Comparison of ENCODE assay signal across 9 cellular contexts in genomic region chr17:17663160-17664072, GRCh38. TPM values are rescaled to one million over a fixed set of nuclear protein-coding genes. Genes with fewer than 3 reads are reported as not detected.
DNase-seq lines count a peak whose midpoint lies in the region; ATAC-seq, FAIRE-seq and TF ChIP-seq lines count a peak whose summit lies in the region.
"Had no signal": no experiment of that assay in that cellular context is flagged by ENCODE, and none has a peak within 500 bp of the region (broad histone marks: within the 10 kb centered on the region; RNA-seq: fewer than 3 reads in every experiment).

No MANE protein-coding gene starts in this region.

- H3K4me3 Mint-ChIP-seq in activated CD8-positive, alpha-beta T cell treated with anti-CD3 and anti-CD28 coated beads, Interleukin-2, amount 10 ng/mL, durations not matched to agents 7 days and 5 days = no peak overlapping the region
- H3K4me3 Mint-ChIP-seq in neural crest cell = no peak overlapping the region

- H4K91ac ChIP-seq in H1 (replicated peaks; ENCODE audit: insufficient read length, low read length) = peak overlapping the region; percentile 22

- H3K36me3 Mint-ChIP-seq in activated CD8-positive, alpha-beta T cell treated with anti-CD3 and anti-CD28 coated beads, Interleukin-2, amount 10 ng/mL, durations not matched to agents 7 days and 5 days (ENCODE audit: low read depth) = no peaks in the 10 kb centered on the region
- H3K36me3 Mint-ChIP-seq in neural crest cell (ENCODE audit: low read depth) = peaks cover 3% of the 10 kb centered on the region

- H3K4me1 ChIP-seq in H1 (replicated peaks in 1 of 4; ENCODE audit: control insufficient read depth in 3 of 4, insufficient read depth in 4 of 4, low read length in 3 of 4) (peaks cover 0 to 8% (median 6%) of the 10 kb centered on the region in 4 experiments; a peak in 6 of 7 replicates), thymus (ENCODE audit: control insufficient read depth, insufficient read depth, low read length) (peaks cover 10% of the 10 kb centered on the region)

- H3K36me3 ChIP-seq in H1 (ENCODE audit: control insufficient read depth in 2 of 4, insufficient read depth in 4 of 4, low read length in 3 of 4) = no peaks in the 10 kb centered on the region
- H3K36me3 ChIP-seq in thymus (ENCODE audit: control insufficient read depth, insufficient read depth) = no peaks in the 10 kb centered on the region

- H4K20me1 ChIP-seq in H1 (replicated peaks in 1 of 2; ENCODE audit: control insufficient read depth in 1 of 2, insufficient read depth in 2 of 2, low read length in 2 of 2) = no peaks in the 10 kb centered on the region

- no peak for TF ChIP-seq POLR2A in H1 (IDR thresholded peaks at IDR 0.05; ENCODE audit: control extremely low read depth in 1 of 2, low read depth in 2 of 2, low read length in 2 of 2)

- peak overlapping the region; percentile 58; the same call in 1 of the 2 replicates for H4K8ac ChIP-seq in H1 (ENCODE audit: extremely low read depth, insufficient read depth, low read length)

- H2BK5ac ChIP-seq in H1 (ENCODE audit: low read depth, low read length) = peak overlapping the region; percentile 69; the same call in 1 of the 2 replicates

- no peak overlapping the region for H3K23ac ChIP-seq in H1 (ENCODE audit: insufficient read length)

- no peak overlapping the region for H4K5ac ChIP-seq in H1 (ENCODE audit: insufficient read length, low read depth, low read length)

- H2BK20ac ChIP-seq in H1 (ENCODE audit: low read length) = peak overlapping the region; percentile 87; the same call in 1 of the 2 replicates

- ATAC-seq in HG02763 (IDR thresholded peaks at IDR 0.05; ENCODE audit: unreplicated experiment) = peak; percentile 77
- ATAC-seq in activated CD8-positive, alpha-beta T cell treated with anti-CD3 and anti-CD28 coated beads, Interleukin-2, amount 10 ng/mL, durations not matched to agents 7 days and 5 days = peak; percentile 98

- no peak overlapping the region for H2BK120ac ChIP-seq in H1 (replicated peaks; ENCODE audit: low read depth, low read length)

- peak; percentile 86 for FAIRE-seq in H1 (lab: Jason Lieb, UNC)

- H3K79me1 ChIP-seq in H1 (ENCODE audit: low read depth, low read length) = no peaks in the 10 kb centered on the region

- DNase-seq in DMS 273 (lab: John Stamatoyannopoulos, UW; ENCODE audit: unreplicated experiment) = peak; percentile 86
- DNase-seq in DMS 273 treated with DMSO at 0.1 percent for 48 hours (lab: John Stamatoyannopoulos, UW) = no peak
- peak; percentile 66 for DNase-seq in NCI-H446 treated with DMSO at 0.1 percent for 48 hours (lab: John Stamatoyannopoulos, UW)
- peak; percentile 90 for DNase-seq in activated CD8-positive, alpha-beta T cell treated with anti-CD3 and anti-CD28 coated beads, Interleukin-2, amount 10 ng/mL, durations not matched to agents 7 days and 5 days
- DNase-seq in H1 (ENCODE audit: low read depth in 1 of 2, low spot score in 2 of 2) = peak; percentile 60 to 66
- peak; percentile 61 for DNase-seq in neural crest cell (ENCODE audit: low read depth, low spot score)

- CTCF ChIA-PET in activated CD8-positive, alpha-beta T cell treated with anti-CD3 and anti-CD28 coated beads, Interleukin-2, amount 10 ng/mL, durations not matched to agents 7 days and 5 days (lab: Charles Lee) = interaction anchor here (1.1 to 2.1 kb wide), 5 partner anchors 9 to 197 kb away, joined by 3 to 7 read pairs (median 4); no protein-coding TSS in a partner anchor
- CTCF ChIA-PET in H1 (lab: Charles Lee; ENCODE audit: partially characterized antibody) = interaction anchor here (0.7 to 3.2 kb wide), 6 partner anchors 9 to 222 kb away, joined by 3 to 11 read pairs (median 4); no protein-coding TSS in a partner anchor

- TF ChIP-seq RAD21 in H1 (IDR thresholded peaks at IDR 0.05 in 1 of 2, conservative IDR thresholded peaks at IDR 0.05 in 1 of 2; ENCODE audit: low read depth in 2 of 2, low read length in 2 of 2) = no peak

- peak overlapping the region in 1 of 4 experiments; percentile 14; a peak in 1 of 7 replicates for H3K9ac ChIP-seq in H1 (replicated peaks in 1 of 4; ENCODE audit: extremely low read depth in 1 of 4, low read depth in 3 of 4, low read length in 3 of 4)

- H3K27me3 ChIP-seq in H1 (replicated peaks in 1 of 4; ENCODE audit: control insufficient read depth in 3 of 4, extremely low read depth in 1 of 4, insufficient read depth in 3 of 4, low read length in 3 of 4) (no peaks in the 10 kb centered on the region; a peak in 1 of 7 replicates), thymus (ENCODE audit: control insufficient read depth, insufficient read depth) (no peaks in the 10 kb centered on the region)

- H3K56ac ChIP-seq in H1 (replicated peaks; ENCODE audit: insufficient read length, low read depth, low read length) = no peak overlapping the region

- H2AK5ac ChIP-seq in H1 (ENCODE audit: low read depth, low read length) = peak overlapping the region; percentile 44; the same call in 1 of the 2 replicates

- H3K23me2 ChIP-seq in H1 (ENCODE audit: low read depth, low read length) = no peaks in the 10 kb centered on the region

- peaks cover 23% of the 10 kb centered on the region for H3K4me1 Mint-ChIP-seq in activated CD8-positive, alpha-beta T cell treated with anti-CD3 and anti-CD28 coated beads, Interleukin-2, amount 10 ng/mL, durations not matched to agents 7 days and 5 days (ENCODE audit: low read depth)
- H3K4me1 Mint-ChIP-seq in neural crest cell = peaks cover 24% of the 10 kb centered on the region

- peaks cover 0 to 8% of the 10 kb centered on the region in 2 experiments; a peak in 2 of 4 replicates for H3K9me3 ChIP-seq in H1 (ENCODE audit: insufficient read depth in 2 of 2, low read depth in 1 of 2, low read length in 1 of 2)
- H3K9me3 ChIP-seq in thymus (ENCODE audit: control insufficient read depth) = no peaks in the 10 kb centered on the region

- TF ChIP-seq EP300 in H1 (IDR thresholded peaks at IDR 0.05; ENCODE audit: borderline replicate concordance in 1 of 2, low read depth in 2 of 2, low read length in 2 of 2) = no peak

- H3K4me3 ChIP-seq in H1 (ENCODE audit: extremely low read depth in 1 of 4, insufficient read depth in 2 of 4, low read depth in 3 of 4, low read length in 4 of 4) = no peak overlapping the region
- H3K4me3 ChIP-seq in thymus (ENCODE audit: low read length) = no peak overlapping the region

- no peak overlapping the region for H3K4ac ChIP-seq in H1 (replicated peaks; ENCODE audit: insufficient read length, low read depth, low read length)

- no peaks in the 10 kb centered on the region for H3K79me2 ChIP-seq in H1 (ENCODE audit: control insufficient read depth in 1 of 2, insufficient read depth in 2 of 2, low read length in 2 of 2)

- peaks cover 5% of the 10 kb centered on the region for H3K27me3 Mint-ChIP-seq in activated CD8-positive, alpha-beta T cell treated with anti-CD3 and anti-CD28 coated beads, Interleukin-2, amount 10 ng/mL, durations not matched to agents 7 days and 5 days (ENCODE audit: low read depth)
- no peaks in the 10 kb centered on the region for H3K27me3 Mint-ChIP-seq in neural crest cell (ENCODE audit: low read depth)

- 64% methylated on average over 19 of the region's 19 CpGs; no CpG with 5 or more reads in 1 of the 2 experiments for WGBS in H1 (ENCODE audit: extremely low coverage in 1 of 2, insufficient coverage in 1 of 2, insufficient read length in 1 of 2, insufficient replicate concordance in 2 of 2, low coverage in 1 of 2, low lambda C conversion rate in 2 of 2, missing lambda C conversion rate in 1 of 2), 2 experiments
- WGBS in thymus = 39% methylated on average over 19 of the region's 19 CpGs

- H2BK15ac ChIP-seq in H1 (ENCODE audit: low read length) = peak overlapping the region; percentile 92

- peak overlapping the region; percentile 20; the same call in 1 of the 2 replicates for H2BK12ac ChIP-seq in H1 (ENCODE audit: low read depth, low read length)

- no peak overlapping the region for H2AFZ ChIP-seq in H1 (ENCODE audit: low read length)

- no peak overlapping the region for H3K27ac ChIP-seq in H1 (ENCODE audit: low read depth, low read length)
- H3K27ac ChIP-seq in thymus (ENCODE audit: low read depth) = peak overlapping the region; percentile 11
- H3K27ac ChIP-seq: 22Rv1 had no signal

- H3K4me2 ChIP-seq in H1 (ENCODE audit: insufficient read depth in 1 of 2, low read depth in 2 of 2, low read length in 2 of 2) = peak overlapping the region; percentile 11 to 32; a peak in 3 of 4 replicates

- 0 out of 2 replicates have a peak overlapping the region, but pooled peaks have one; percentile 15 for H3K18ac ChIP-seq in H1 (ENCODE audit: extremely low read depth, low read length)

- POLR2A ChIA-PET in activated CD8-positive, alpha-beta T cell treated with anti-CD3 and anti-CD28 coated beads, Interleukin-2, amount 10 ng/mL, durations not matched to agents 7 days and 5 days (lab: Charles Lee) = interaction anchor here (1.6 kb wide), 1 partner anchor 9 kb away, joined by 9 read pairs; no protein-coding TSS in a partner anchor
- POLR2A ChIA-PET in H1 (lab: Charles Lee; ENCODE audit: partially characterized antibody) = interaction anchor here (0.9 to 1.8 kb wide), 4 partner anchors 12 to 223 kb away, joined by 3 to 5 read pairs (median 3); no protein-coding TSS in a partner anchor

- no peaks in the 10 kb centered on the region for H3K9me3 Mint-ChIP-seq in activated CD8-positive, alpha-beta T cell treated with anti-CD3 and anti-CD28 coated beads, Interleukin-2, amount 10 ng/mL, durations not matched to agents 7 days and 5 days (ENCODE audit: insufficient read depth)
- H3K9me3 Mint-ChIP-seq in neural crest cell = peaks cover 6% of the 10 kb centered on the region

- TF ChIP-seq CTCF in H1 (IDR thresholded peaks at IDR 0.05; ENCODE audit: control extremely low read depth in 1 of 3, insufficient read depth in 1 of 3, low read depth in 1 of 3, low read length in 3 of 3) (no peak), neural crest cell (conservative IDR thresholded peaks at IDR 0.05) (no peak)

- no peak overlapping the region for H3K14ac ChIP-seq in H1 (ENCODE audit: insufficient read length)

- peak overlapping the region; percentile 62 for H3K27ac Mint-ChIP-seq in activated CD8-positive, alpha-beta T cell treated with anti-CD3 and anti-CD28 coated beads, Interleukin-2, amount 10 ng/mL, durations not matched to agents 7 days and 5 days
- H3K27ac Mint-ChIP-seq in neural crest cell (ENCODE audit: unreplicated experiment) = no peak overlapping the region

RNA-seq across cellular contexts. Expression of gene RAI1, which starts 17.8 kb away (rescaled TPM):
- 10 to 100 TPM; 24.4 to 24.6 TPM for total RNA-seq in activated CD8-positive, alpha-beta T cell treated with anti-CD3 and anti-CD28 coated beads, Interleukin-2, amount 10 ng/mL, durations not matched to agents 7 days and 5 days
- 0.80 and 1.2 TPM in 2 replicates for total RNA-seq in H1 (2021; fragmentation: NEBNext Ultra II Directional; extraction: Animal tissue kit (Norgen Biotek cat#: 25700))
- 0.39 and 0.57 TPM in 2 replicates for polyA plus RNA-seq in H1 (2011; rRNA removed)
- polyA plus RNA-seq in H1 (2011; cell fraction: cytosol; rRNA removed) = 0.45 TPM
- 1.5 TPM for polyA plus RNA-seq in H1 (2011; cell fraction: nucleus; rRNA removed)
- polyA plus RNA-seq in H1 (2012, experiment 1 of 2) = 0.89 to 1.6 TPM (median 1.1 TPM) in 4 replicates
- 0.58 TPM for polyA plus RNA-seq in H1 (2012, experiment 2 of 2)
- polyA plus RNA-seq in H1 (2013, experiment 1 of 2) = 0.71 TPM
- polyA plus RNA-seq in H1 (2013, experiment 2 of 2) = 0.57 TPM
- polyA minus RNA-seq in H1 (2011; rRNA and poly(A)+ RNA removed) = 0.13 and 0.22 TPM in 2 replicates
- polyA minus RNA-seq in H1 (2011; cell fraction: cytosol; rRNA and poly(A)+ RNA removed) = 0.73 TPM
- polyA minus RNA-seq in H1 (2011; cell fraction: nucleus; rRNA and poly(A)+ RNA removed) = 1.4 TPM
- 53.6 and 54.0 TPM in 2 replicates for total RNA-seq in neural crest cell
- polyA plus RNA-seq in thymus = 10.9 TPM

Comparison
In these comparisons a context has a peak if more than half of its experiments do, and no peak if none do; other contexts are left out.
1. RNA of gene RAI1, which starts 17.8 kb away (total RNA-seq): 53.6 to 54.0 TPM in neural crest cell and 24.4 to 24.6 TPM in activated CD8-positive, alpha-beta T cell treated with anti-CD3 and anti-CD28 coated beads, Interleukin-2, amount 10 ng/mL, durations not matched to agents 7 days and 5 days; 0.80 to 1.2 TPM in H1; every median in the first group is over 10 times any median in the second.